1 cellular context compared by ENCODE assay signal in genomic region chr2:226835796-226836547, GRCh38.
TF ChIP-seq lines count a peak whose summit lies in the region.

TSS of gene RHBDD1 (plus strand) at chr2:226836054. CDS start at chr2:226864694, 28,640 bp downstream.

TF ChIP-seq in GM12878, 131 proteins besides CTCF, POLR2A, EP300 and RAD21 (continued from another document and continues in another):
- no peak for TF ChIP-seq ZBTB4 (CRISPR knock-in tag; IDR thresholded peaks at IDR 0.05)
- peak; percentile 96 for TF ChIP-seq DPF2 (IDR thresholded peaks at IDR 0.05)
- TF ChIP-seq USF1 (IDR thresholded peaks at IDR 0.05; ENCODE audit: borderline replicate concordance, extremely low read length, insufficient read depth, low read depth, low read length), result no peak
- TF ChIP-seq BHLHE40 (IDR thresholded peaks at IDR 0.05; ENCODE audit: borderline replicate concordance in 1 of 2, low read depth in 2 of 2, low read length in 1 of 2), result peak; percentile 64 to 94
- no peak for TF ChIP-seq KDM1A (IDR thresholded peaks at IDR 0.05; ENCODE audit: borderline replicate concordance)
- TF ChIP-seq EGR1 (IDR thresholded peaks at IDR 0.05; ENCODE audit: borderline replicate concordance in 1 of 2, low read depth in 2 of 2, low read length in 2 of 2), result peak in 1 of 2 experiments; percentile 97
- no peak for TF ChIP-seq NR2C2 (IDR thresholded peaks at IDR 0.05; ENCODE audit: borderline replicate concordance, control insufficient read depth, insufficient read length, low read depth)
- no peak for TF ChIP-seq ZNF217 (IDR thresholded peaks at IDR 0.05)
- peak; percentile 80 for TF ChIP-seq STAT3 (IDR thresholded peaks at IDR 0.05; ENCODE audit: low read depth, low read length)
- peak; percentile 92 for TF ChIP-seq SMARCA5 (IDR thresholded peaks at IDR 0.05)
- no peak for TF ChIP-seq USF2 (IDR thresholded peaks at IDR 0.05; ENCODE audit: borderline replicate concordance, low read depth, low read length)
- no peak for TF ChIP-seq CEBPZ (IDR thresholded peaks at IDR 0.05; ENCODE audit: low read depth, low read length)
- no peak for TF ChIP-seq ZNF274 (IDR thresholded peaks at IDR 0.05; ENCODE audit: insufficient read depth, insufficient read length)
- TF ChIP-seq POLR2AphosphoS5 (IDR thresholded peaks at IDR 0.05; ENCODE audit: low read length), result peak; percentile 91
- peak; percentile 51 for TF ChIP-seq ZBTB40 (IDR thresholded peaks at IDR 0.05; ENCODE audit: borderline replicate concordance)
- TF ChIP-seq SUPT20H (IDR thresholded peaks at IDR 0.05; ENCODE audit: borderline replicate concordance, control insufficient read depth, low read depth, low read length), result no peak
- TF ChIP-seq IKZF2 (IDR thresholded peaks at IDR 0.05), result peak; percentile 56 to 69
- TF ChIP-seq SP1 (IDR thresholded peaks at IDR 0.05; ENCODE audit: low read depth, low read length), result peak; percentile 10
- TF ChIP-seq ZBTB11 (CRISPR knock-in tag; IDR thresholded peaks at IDR 0.05), result peak; percentile 35; the same call in 1 of the 2 replicates
- TF ChIP-seq RBBP5 (conservative IDR thresholded peaks at IDR 0.05), result 0 out of 2 replicates have a peak, but pooled peaks have one; percentile 28
- TF ChIP-seq ATF3 (IDR thresholded peaks at IDR 0.05; ENCODE audit: borderline replicate concordance, extremely low read depth, low read depth, low read length), result no peak
- TF ChIP-seq ZBTB33 (IDR thresholded peaks at IDR 0.05), result no peak
- 0 out of 2 replicates have a peak, but pooled peaks have one; percentile 12 for TF ChIP-seq SREBF2 (IDR thresholded peaks at IDR 0.05; ENCODE audit: low read length)
- TF ChIP-seq TCF3 (IDR thresholded peaks at IDR 0.05; ENCODE audit: borderline replicate concordance, insufficient read depth, low read depth, low read length), result peak; percentile 55
- TF ChIP-seq PBX3 (IDR thresholded peaks at IDR 0.05; ENCODE audit: insufficient replicate concordance, low read depth, low read length), result no peak
- TF ChIP-seq SKIL (IDR thresholded peaks at IDR 0.05; ENCODE audit: low read depth, poor library complexity, severe bottlenecking), result no peak
- TF ChIP-seq ZSCAN29 (IDR thresholded peaks at IDR 0.05), result 0 out of 2 replicates have a peak, but pooled peaks have one; percentile 82
- TF ChIP-seq IKZF1 (conservative IDR thresholded peaks at IDR 0.05), result peak; percentile 87
- no peak for TF ChIP-seq BCL3 (IDR thresholded peaks at IDR 0.05; ENCODE audit: borderline replicate concordance, insufficient read depth, low read depth, low read length, poor library complexity, severe bottlenecking)
